Comparison of ENCODE assay signal across 12 cellular contexts in the genomic region with DNA sequence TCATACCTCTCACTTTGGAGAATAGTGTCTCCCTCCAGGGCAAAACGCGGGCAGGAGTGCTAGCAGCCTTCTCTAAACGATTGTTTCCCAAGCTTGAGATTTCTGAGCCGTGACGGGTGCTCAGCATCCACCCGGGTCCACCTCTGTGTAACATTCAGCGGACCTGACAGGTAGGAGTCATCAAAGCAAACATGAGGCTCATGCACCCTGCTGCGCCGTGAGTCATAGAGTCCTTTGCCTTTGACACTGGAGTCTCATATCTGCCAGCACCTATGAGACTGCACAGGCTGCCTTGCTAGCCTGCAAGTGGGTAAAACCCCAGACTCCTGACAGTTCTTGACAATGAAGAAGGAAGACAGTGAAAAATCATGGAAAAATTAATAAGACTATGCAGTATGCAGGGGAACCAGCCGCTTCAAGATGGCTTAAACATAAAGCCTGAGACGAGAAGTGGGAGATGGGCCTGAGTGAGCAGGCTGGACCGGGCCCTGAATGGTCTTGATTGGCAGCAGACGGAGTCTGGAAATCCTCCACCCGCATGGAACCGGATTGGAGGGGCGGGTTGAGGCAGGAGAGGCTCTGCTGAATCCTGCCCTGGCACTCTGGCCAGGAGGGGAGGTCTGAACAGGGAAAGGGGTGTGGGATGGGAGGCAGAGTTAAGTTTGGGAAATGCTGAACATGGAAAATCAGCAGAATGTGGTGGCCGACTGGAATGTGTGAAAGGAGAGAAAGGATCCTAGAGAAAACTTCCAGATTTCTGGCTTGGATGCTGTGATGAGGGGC. TPM values are rescaled to one million over a fixed set of nuclear protein-coding genes. Genes with fewer than 3 reads are reported as not detected.
A peak's percentile ranks its signal among the peaks of the same experiment; 100 is the strongest.
DNase-seq lines count a peak whose midpoint lies in the region; ATAC-seq and TF ChIP-seq lines count a peak whose summit lies in the region.
"Had no signal": no experiment of that assay in that cellular context is flagged by ENCODE, and none has a peak within 500 bp of the region (broad histone marks: within the 10 kb centered on the region; RNA-seq: fewer than 3 reads in every experiment).

No MANE protein-coding gene starts in this region.

- no peak overlapping the region for H2AFZ ChIP-seq in fibroblast of lung (ENCODE audit: low read length)

- H3K4me3 ChIP-seq in fibroblast of lung (replicated peaks in 1 of 4; ENCODE audit: control extremely low read depth in 1 of 4, insufficient read depth in 1 of 4, low read depth in 3 of 4, low read length in 4 of 4) (no peak overlapping the region), tibial artery (no peak overlapping the region)
- H3K4me3 ChIP-seq in effector memory CD4-positive, alpha-beta T cell (ENCODE audit: insufficient read depth, low read depth, low read length, poor library complexity, severe bottlenecking), result no peak overlapping the region
- H3K4me3 ChIP-seq: ascending aorta had no signal

- H3K27ac Mint-ChIP-seq in activated naive CD4-positive, alpha-beta T cell treated with anti-CD3 and anti-CD28 coated beads, Interleukin-2, amount 10 ng/mL, durations not matched to agents 7 days and 5 days, result no peak overlapping the region
- H3K27ac Mint-ChIP-seq in stimulated activated naive B cell treated with anti-CD40 and anti-IgM and Interleukin-4, amounts not matched to agents 10 μg/mL and 1 μg/mL and 100 μg/mL, for 72 hours, result peak overlapping the region; percentile 21

- H3K4me1 Mint-ChIP-seq in activated naive CD4-positive, alpha-beta T cell treated with anti-CD3 and anti-CD28 coated beads, Interleukin-2, amount 10 ng/mL, durations not matched to agents 7 days and 5 days, result peaks cover 15% of the 10 kb centered on the region
- peaks cover 36 to 67% of the 10 kb centered on the region in 2 donors for H3K4me1 Mint-ChIP-seq in stimulated activated naive B cell treated with anti-CD40 and anti-IgM and Interleukin-4, amounts not matched to agents 10 μg/mL and 1 μg/mL and 100 μg/mL, for 72 hours

- H3K27me3 Mint-ChIP-seq in activated naive CD4-positive, alpha-beta T cell treated with anti-CD3 and anti-CD28 coated beads, Interleukin-2, amount 10 ng/mL, durations not matched to agents 7 days and 5 days, result peaks cover 35% of the 10 kb centered on the region
- H3K27me3 Mint-ChIP-seq in stimulated activated naive B cell treated with anti-CD40 and anti-IgM and Interleukin-4, amounts not matched to agents 10 μg/mL and 1 μg/mL and 100 μg/mL, for 72 hours, result peaks cover 0 to 5% of the 10 kb centered on the region in 2 donors

- DNase-seq in activated naive CD4-positive, alpha-beta T cell treated with anti-CD3 and anti-CD28 coated beads, Interleukin-2, amount 50 U/mL, for 16 hours, result peak; percentile 48
- DNase-seq in activated naive CD4-positive, alpha-beta T cell treated with anti-CD3 and anti-CD28 coated beads, Interleukin-2, amount 10 ng/mL, durations not matched to agents 7 days and 5 days, result no peak
- DNase-seq in NCI-H345 treated with DMSO at 0.1 percent for 48 hours (lab: John Stamatoyannopoulos, UW; ENCODE audit: unreplicated experiment) (peak; percentile 98), fibroblast of lung (ENCODE audit: low read depth in 2 of 2) (peak in 1 of 2 donors; percentile 10), OCI-M1 (lab: John Stamatoyannopoulos, UW) (no peak), tibial artery (no peak)
- DNase-seq in stimulated activated naive B cell treated with anti-CD40 and anti-IgM and Interleukin-4, amounts not matched to agents 10 μg/mL and 1 μg/mL and 100 μg/mL, for 72 hours, result no peak
- no peak for DNase-seq in effector memory CD4-positive, alpha-beta T cell
- DNase-seq: activated CD4-positive, alpha-beta T cell treated with anti-CD3 and anti-CD28 coated beads, Interleukin-2, amount 50 U/mL, for 48 hours; CD8-positive, alpha-beta T cell; nucleus accumbens had no signal

- H3K27ac ChIP-seq in fibroblast of lung (ENCODE audit: insufficient read depth, low read length) (no peak overlapping the region), tibial artery (no peak overlapping the region)
- no peak overlapping the region for H3K27ac ChIP-seq in effector memory CD4-positive, alpha-beta T cell (ENCODE audit: insufficient read depth, low read length, poor library complexity, severe bottlenecking)
- H3K27ac ChIP-seq: ascending aorta had no signal

- no peak overlapping the region for H3K9ac ChIP-seq in fibroblast of lung (ENCODE audit: insufficient read depth, low read length)

- H3K36me3 Mint-ChIP-seq in activated naive CD4-positive, alpha-beta T cell treated with anti-CD3 and anti-CD28 coated beads, Interleukin-2, amount 10 ng/mL, durations not matched to agents 7 days and 5 days, result peaks cover 6% of the 10 kb centered on the region
- H3K36me3 Mint-ChIP-seq in stimulated activated naive B cell treated with anti-CD40 and anti-IgM and Interleukin-4, amounts not matched to agents 10 μg/mL and 1 μg/mL and 100 μg/mL, for 72 hours, result peaks cover 4 to 23% of the 10 kb centered on the region in 2 donors

- H3K27me3 ChIP-seq in fibroblast of lung (ENCODE audit: control insufficient read depth, insufficient read depth, low read length) (no peaks in the 10 kb centered on the region), tibial artery (no peaks in the 10 kb centered on the region)
- no peaks in the 10 kb centered on the region for H3K27me3 ChIP-seq in effector memory CD4-positive, alpha-beta T cell (replicated peaks; ENCODE audit: control insufficient read depth, insufficient read depth, low read length, poor library complexity, severe bottlenecking)
- H3K27me3 ChIP-seq: ascending aorta had no signal

- peaks cover 2% of the 10 kb centered on the region for H3K4me1 ChIP-seq in fibroblast of lung (ENCODE audit: control insufficient read depth, extremely low read depth, insufficient read depth, low read length)
- H3K4me1 ChIP-seq in effector memory CD4-positive, alpha-beta T cell (ENCODE audit: control insufficient read depth, insufficient read depth, low read length, poor library complexity, severe bottlenecking), result peaks cover 17% of the 10 kb centered on the region
- peaks cover 0 to 11% (median 7%) of the 10 kb centered on the region in 4 donors for H3K4me1 ChIP-seq in tibial artery

- no peaks in the 10 kb centered on the region for H4K20me1 ChIP-seq in fibroblast of lung (ENCODE audit: control insufficient read depth, extremely low read depth, insufficient read depth, low read length)

- H3K4me2 ChIP-seq in fibroblast of lung (ENCODE audit: extremely low read depth, insufficient read depth, low read length), result peak overlapping the region; percentile 17

- H3K9me3 Mint-ChIP-seq in activated naive CD4-positive, alpha-beta T cell treated with anti-CD3 and anti-CD28 coated beads, Interleukin-2, amount 10 ng/mL, durations not matched to agents 7 days and 5 days, result no peaks in the 10 kb centered on the region
- peaks cover 0 to 6% of the 10 kb centered on the region in 2 donors for H3K9me3 Mint-ChIP-seq in stimulated activated naive B cell treated with anti-CD40 and anti-IgM and Interleukin-4, amounts not matched to agents 10 μg/mL and 1 μg/mL and 100 μg/mL, for 72 hours
- H3K9me3 Mint-ChIP-seq: CD8-positive, alpha-beta T cell had no signal

- H3K36me3 ChIP-seq in fibroblast of lung (ENCODE audit: control insufficient read depth, insufficient read depth, low read length) (peaks cover 3% of the 10 kb centered on the region), tibial artery (no peaks in the 10 kb centered on the region)
- H3K36me3 ChIP-seq in effector memory CD4-positive, alpha-beta T cell (ENCODE audit: control insufficient read depth, insufficient read depth, low read length), result peaks cover 8% of the 10 kb centered on the region
- H3K36me3 ChIP-seq: ascending aorta had no signal

- CTCF ChIA-PET in activated naive CD4-positive, alpha-beta T cell treated with anti-CD3 and anti-CD28 coated beads, Interleukin-2, amount 10 ng/mL, durations not matched to agents 7 days and 5 days (lab: Charles Lee), result interaction anchor here (1.0 kb wide), 1 partner anchor 8 kb away, joined by 4 read pairs; no protein-coding TSS in a partner anchor

- ATAC-seq in stimulated activated naive B cell treated with anti-CD40 and anti-IgM and Interleukin-4, amounts not matched to agents 10 μg/mL and 1 μg/mL and 100 μg/mL, for 72 hours (replicated peaks), result no peak
- ATAC-seq: CD8-positive, alpha-beta T cell had no signal

- H3K79me2 ChIP-seq in fibroblast of lung (ENCODE audit: control insufficient read depth, insufficient read depth, low read length), result no peaks in the 10 kb centered on the region

- H3K4me3 Mint-ChIP-seq in activated naive CD4-positive, alpha-beta T cell treated with anti-CD3 and anti-CD28 coated beads, Interleukin-2, amount 10 ng/mL, durations not matched to agents 7 days and 5 days, result no peak overlapping the region
- no peak overlapping the region for H3K4me3 Mint-ChIP-seq in stimulated activated naive B cell treated with anti-CD40 and anti-IgM and Interleukin-4, amounts not matched to agents 10 μg/mL and 1 μg/mL and 100 μg/mL, for 72 hours
- H3K4me3 Mint-ChIP-seq: CD8-positive, alpha-beta T cell had no signal

- TF ChIP-seq CTCF in fibroblast of lung (conservative IDR thresholded peaks at IDR 0.05 in 1 of 2, IDR thresholded peaks at IDR 0.05 in 1 of 2; ENCODE audit: low read depth in 1 of 2, low read length in 2 of 2) (no peak), tibial artery (IDR thresholded peaks at IDR 0.05) (no peak)

- no peaks in the 10 kb centered on the region for H3K9me3 ChIP-seq in fibroblast of lung (ENCODE audit: control insufficient read depth, insufficient read depth, low read depth, low read length)
- H3K9me3 ChIP-seq in effector memory CD4-positive, alpha-beta T cell (ENCODE audit: control insufficient read depth, low read length), result no peaks in the 10 kb centered on the region
- no peaks in the 10 kb centered on the region for H3K9me3 ChIP-seq in tibial artery
- H3K9me3 ChIP-seq: ascending aorta had no signal

- intact Hi-C loops in tibial artery (cut with DNase I; ENCODE audit: low total_unique reads), result no loop called here

RNA-seq across cellular contexts. Expression of gene LGMN, which starts 54.2 kb away (rescaled TPM):
- total RNA-seq in fibroblast of lung, result 22.3 and 22.6 TPM in 2 replicates
- 25.5 and 61.0 TPM in 2 replicates for polyA plus RNA-seq in fibroblast of lung
- 16.8 and 36.6 TPM in 2 replicates for polyA plus RNA-seq in fibroblast of lung (2012)
- 22.6 and 31.1 TPM in 2 replicates for polyA minus RNA-seq in fibroblast of lung (ENCODE audit: low replicate concordance)

Comparison
In these comparisons a context has a peak if more than half of its experiments do, and no peak if none do; other contexts are left out.
1. DNase-seq: peak in activated naive CD4-positive, alpha-beta T cell treated with anti-CD3 and anti-CD28 coated beads, Interleukin-2, amount 50 U/mL, for 16 hours (single experiment) and NCI-H345 treated with DMSO at 0.1 percent for 48 hours (single experiment); none in activated naive CD4-positive, alpha-beta T cell treated with anti-CD3 and anti-CD28 coated beads, Interleukin-2, amount 10 ng/mL, durations not matched to agents 7 days and 5 days (single experiment), stimulated activated naive B cell treated with anti-CD40 and anti-IgM and Interleukin-4, amounts not matched to agents 10 μg/mL and 1 μg/mL and 100 μg/mL, for 72 hours (single experiment), effector memory CD4-positive, alpha-beta T cell (0 of 3), OCI-M1 (single experiment) and tibial artery (0 of 2).